9 cellular contexts compared by ENCODE assay signal in genomic region chr6:2524090-2524489, GRCh38.
DNase-seq lines count a peak whose midpoint lies in the region; ATAC-seq and TF ChIP-seq lines count a peak whose summit lies in the region.
"Had no signal": no experiment of that assay in that cellular context is flagged by ENCODE, and none has a peak within 500 bp of the region (broad histone marks: within the 10 kb centered on the region; RNA-seq: fewer than 3 reads in every experiment).

No MANE protein-coding gene starts in this region.

- H3K4me3 ChIP-seq in astrocyte of the spinal cord (ENCODE audit: low read depth, low read length) (no peak overlapping the region), mesendoderm (ENCODE audit: low read length) (no peak overlapping the region), testis (no peak overlapping the region), MG63 (no peak overlapping the region)
- H3K4me3 ChIP-seq: vagina had no signal

- no peak overlapping the region for H3K9ac ChIP-seq in mesendoderm (ENCODE audit: low read length)

- H3K9me3 ChIP-seq in testis, result no peaks in the 10 kb centered on the region
- H3K9me3 ChIP-seq in MG63, result no peaks in the 10 kb centered on the region
- H3K9me3 ChIP-seq: vagina had no signal

- H3K27ac ChIP-seq in mesendoderm (ENCODE audit: low read depth, low read length) (no peak overlapping the region), testis (no peak overlapping the region)
- H3K27ac ChIP-seq: vagina had no signal

- in situ Hi-C loops in KBM-7 (cut with MboI; ENCODE audit: low pct_unique_long_range_greater_than_20kb, low sequenced_read_pairs), result no loop called here
- in situ Hi-C loops in astrocyte of the spinal cord (cut with HindIII; ENCODE audit: low sequenced_read_pairs), result no loop called here

- no peak overlapping the region for H2AK5ac ChIP-seq in mesendoderm (ENCODE audit: low read length)

- H3K56ac ChIP-seq in mesendoderm (ENCODE audit: low read length), result no peak overlapping the region

- H3K36me3 ChIP-seq in mesendoderm (ENCODE audit: control insufficient read depth, insufficient read depth, low read length), result no peaks in the 10 kb centered on the region
- no peaks in the 10 kb centered on the region for H3K36me3 ChIP-seq in testis (ENCODE audit: low read depth, missing control alignments)
- no peaks in the 10 kb centered on the region for H3K36me3 ChIP-seq in MG63
- H3K36me3 ChIP-seq: vagina had no signal

- no peak overlapping the region for H3K4ac ChIP-seq in mesendoderm (ENCODE audit: low read depth, low read length)

- no peaks in the 10 kb centered on the region for H3K79me1 ChIP-seq in mesendoderm (ENCODE audit: low read length)

- H3K23ac ChIP-seq in mesendoderm (ENCODE audit: low read length), result no peak overlapping the region

- peak; percentile 24 for TF ChIP-seq CTCF in astrocyte of the spinal cord (IDR thresholded peaks at IDR 0.05; ENCODE audit: low read depth, low read length)
- no peak for TF ChIP-seq CTCF in testis (IDR thresholded peaks at IDR 0.05)

- no peak overlapping the region for H4K5ac ChIP-seq in mesendoderm (ENCODE audit: low read length)

- no peaks in the 10 kb centered on the region for H3K4me1 ChIP-seq in mesendoderm (ENCODE audit: control insufficient read depth, low read depth, low read length)
- no peaks in the 10 kb centered on the region for H3K4me1 ChIP-seq in testis
- H3K4me1 ChIP-seq: vagina had no signal

- TF ChIP-seq POLR2A in testis (IDR thresholded peaks at IDR 0.05), result no peak

- intact Hi-C loops in testis (cut with DNase I; ENCODE audit: low total_unique reads), result no loop called here

- ATAC-seq in HG03457 (IDR thresholded peaks at IDR 0.05; ENCODE audit: unreplicated experiment), result no peak

- no peak overlapping the region for H3K4me2 ChIP-seq in mesendoderm (ENCODE audit: low read length)

- DNase-seq in SHP77 (lab: John Stamatoyannopoulos, UW) (peak; percentile 10 to 30), SHP77 treated with DMSO at 0.1 percent for 48 hours (lab: John Stamatoyannopoulos, UW) (no peak), KBM-7 (peak; percentile 41), astrocyte of the spinal cord (ENCODE audit: low read depth, low spot score) (no peak), mesendoderm (peak; percentile 34), testis (no peak), MG63 (no peak)

- H3K27me3 ChIP-seq in mesendoderm (ENCODE audit: insufficient read depth, low read length, poor library complexity) (no peaks in the 10 kb centered on the region), testis (no peaks in the 10 kb centered on the region), MG63 (no peaks in the 10 kb centered on the region)
- H3K27me3 ChIP-seq: vagina had no signal

- H2BK120ac ChIP-seq in mesendoderm (ENCODE audit: low read depth, low read length), result no peak overlapping the region

- H3K18ac ChIP-seq in mesendoderm (ENCODE audit: low read length), result no peak overlapping the region

- H2BK15ac ChIP-seq in mesendoderm (replicated peaks; ENCODE audit: low read depth), result no peak overlapping the region

- no peak overlapping the region for H2BK5ac ChIP-seq in mesendoderm (ENCODE audit: low read length)

- no peaks in the 10 kb centered on the region for H3K79me2 ChIP-seq in mesendoderm (ENCODE audit: control insufficient read depth, insufficient read depth, low read length)

- no peak overlapping the region for H4K8ac ChIP-seq in mesendoderm (ENCODE audit: low read depth, low read length)

Comparison
In these comparisons a context has a peak if more than half of its experiments do, and no peak if none do; other contexts are left out.
1. DNase-seq: peak in SHP77 (2 of 2), KBM-7 (single experiment) and mesendoderm (single experiment); none in SHP77 treated with DMSO at 0.1 percent for 48 hours (single experiment), astrocyte of the spinal cord (single experiment), testis (single experiment) and MG63 (single experiment).